In genomic region chr6:41892921-41893564, GRCh38 we compare ENCODE assay signal across 23 cellular contexts. TPM values are rescaled to one million over a fixed set of nuclear protein-coding genes. Genes with fewer than 3 reads are reported as not detected.
A peak's percentile ranks its signal among the peaks of the same experiment; 100 is the strongest.
DNase-seq lines count a peak whose midpoint lies in the region; ATAC-seq and TF ChIP-seq lines count a peak whose summit lies in the region.
"Had no signal": no experiment of that assay in that cellular context is flagged by ENCODE, and none has a peak within 500 bp of the region (broad histone marks: within the 10 kb centered on the region; RNA-seq: fewer than 3 reads in every experiment).

No MANE protein-coding gene starts in this region.

- H3K9me2 ChIP-seq in GM23338 (ENCODE audit: insufficient read depth) = no peaks in the 10 kb centered on the region
- H3K9me2 ChIP-seq in Loucy (replicated peaks; ENCODE audit: low read depth, low read length) = no peaks in the 10 kb centered on the region

- TF ChIP-seq CTCF in GM23338 (conservative IDR thresholded peaks at IDR 0.05; ENCODE audit: low read depth in 2 of 2) (no peak), Loucy (conservative IDR thresholded peaks at IDR 0.05; ENCODE audit: low read length) (no peak), osteocyte (IDR thresholded peaks at IDR 0.05) (no peak)

- H3K4me1 Mint-ChIP-seq in GM23338 (peaks cover 14% of the 10 kb centered on the region; the same call in 2 of the 3 replicates), osteocyte (ENCODE audit: unreplicated experiment) (peaks cover 9% of the 10 kb centered on the region)

- H3K4me3 Mint-ChIP-seq in GM23338 (no peak overlapping the region), osteocyte (ENCODE audit: unreplicated experiment) (no peak overlapping the region)
- H3K4me3 Mint-ChIP-seq: activated CD4-positive, alpha-beta T cell treated with anti-CD3 and anti-CD28 coated beads, Interleukin-2, amount 10 ng/mL, durations not matched to agents 7 days and 5 days; activated naive CD8-positive, alpha-beta T cell treated with anti-CD3 and anti-CD28 coated beads, Interleukin-2, amount 10 ng/mL, durations not matched to agents 7 days and 5 days; mesothelial cell of epicardium; natural killer cell treated with Interleukin-12 subunit alpha and Interleukin-12 subunit beta and Interleukin-15 and Interleukin-18, amount 100 ng/mL, for 72 hours had no signal

- H3K79me2 ChIP-seq in GM23338 (replicated peaks; ENCODE audit: insufficient read depth) (peaks cover 42% of the 10 kb centered on the region), Loucy (ENCODE audit: insufficient read depth, low read length) (peaks cover 55% of the 10 kb centered on the region)

- H3K27ac Mint-ChIP-seq in GM23338 (no peak overlapping the region), osteocyte (ENCODE audit: unreplicated experiment) (no peak overlapping the region)
- H3K27ac Mint-ChIP-seq: activated CD4-positive, alpha-beta T cell treated with anti-CD3 and anti-CD28 coated beads, Interleukin-2, amount 10 ng/mL, durations not matched to agents 7 days and 5 days; activated naive CD8-positive, alpha-beta T cell treated with anti-CD3 and anti-CD28 coated beads, Interleukin-2, amount 10 ng/mL, durations not matched to agents 7 days and 5 days; activated T-helper 2 cell treated with anti-CD3 and anti-CD28 coated beads, Interferon-gamma antibody, Interleukin-2, Interleukin-4, amounts not matched to agents 10 μg/mL and 5 μg/mL and 100 μg/mL, durations not matched to agents 14 hours and 24 hours and 36 hours; CD8-positive, alpha-beta memory T cell; mesothelial cell of epicardium; natural killer cell treated with Interleukin-12 subunit alpha and Interleukin-12 subunit beta and Interleukin-15 and Interleukin-18, amount 100 ng/mL, for 72 hours had no signal

- H2AFZ ChIP-seq in GM23338 = no peak overlapping the region
- H2AFZ ChIP-seq in Loucy (ENCODE audit: low read length) = no peak overlapping the region

- H3K36me3 Mint-ChIP-seq in GM23338 (ENCODE audit: low read depth) (no peaks in the 10 kb centered on the region), osteocyte (ENCODE audit: unreplicated experiment) (no peaks in the 10 kb centered on the region)
- H3K36me3 Mint-ChIP-seq: mesothelial cell of epicardium; natural killer cell treated with Interleukin-12 subunit alpha and Interleukin-12 subunit beta and Interleukin-15 and Interleukin-18, amount 100 ng/mL, for 72 hours had no signal

- H3K4me1 ChIP-seq in GM23338 (ENCODE audit: insufficient read depth) = peaks cover 26% of the 10 kb centered on the region
- H3K4me1 ChIP-seq in Loucy (ENCODE audit: insufficient read depth, low read length, poor library complexity, severe bottlenecking) = peaks cover 50% of the 10 kb centered on the region
- H3K4me1 ChIP-seq in ectodermal cell (ENCODE audit: control insufficient read depth, insufficient read depth, low read length) = no peaks in the 10 kb centered on the region

- H3K4me3 ChIP-seq in GM23338 = peak overlapping the region; percentile 58
- peak overlapping the region; percentile 78 for H3K4me3 ChIP-seq in Loucy (ENCODE audit: low read length, poor library complexity, severe bottlenecking)
- peak overlapping the region; percentile 64 for H3K4me3 ChIP-seq in ectodermal cell (ENCODE audit: insufficient read depth, low read depth, low read length)
- H3K4me3 ChIP-seq: esophagus squamous epithelium, left ventricle myocardium inferior, MG63, psoas muscle, tibial nerve had no signal

- WGBS in ectodermal cell, 2 experiments = 57 to 64% methylated on average over 4 of the region's 4 CpGs

- H3K9ac ChIP-seq in Loucy (ENCODE audit: low read depth, low read length, poor library complexity, severe bottlenecking) = peak overlapping the region; percentile 76

- peak overlapping the region; percentile 98 for H3K4me2 ChIP-seq in GM23338
- H3K4me2 ChIP-seq in Loucy (ENCODE audit: low read depth, low read length, poor library complexity, severe bottlenecking) = peak overlapping the region; percentile 94

- H3F3A ChIP-seq in GM23338 (replicated peaks; ENCODE audit: low read depth) = peaks cover 7% of the 10 kb centered on the region; the same call in 1 of the 2 replicates
- H3F3A ChIP-seq in Loucy (ENCODE audit: low read depth) = no peaks in the 10 kb centered on the region

- no peaks in the 10 kb centered on the region for H3K27me3 ChIP-seq in GM23338 (ENCODE audit: insufficient read depth)
- H3K27me3 ChIP-seq in Loucy (ENCODE audit: insufficient read depth, low read length, poor library complexity, severe bottlenecking) = no peaks in the 10 kb centered on the region
- H3K27me3 ChIP-seq in ectodermal cell (ENCODE audit: control insufficient read depth, insufficient read depth, low read length, poor library complexity, severe bottlenecking) = no peaks in the 10 kb centered on the region
- H3K27me3 ChIP-seq: esophagus squamous epithelium, MG63, tibial nerve had no signal

- H3K27me3 Mint-ChIP-seq in GM23338 (ENCODE audit: insufficient read depth, low read depth, poor library complexity) (no peaks in the 10 kb centered on the region), osteocyte (ENCODE audit: unreplicated experiment) (no peaks in the 10 kb centered on the region)
- H3K27me3 Mint-ChIP-seq: activated CD4-positive, alpha-beta T cell treated with anti-CD3 and anti-CD28 coated beads, Interleukin-2, amount 10 ng/mL, durations not matched to agents 7 days and 5 days; activated naive CD8-positive, alpha-beta T cell treated with anti-CD3 and anti-CD28 coated beads, Interleukin-2, amount 10 ng/mL, durations not matched to agents 7 days and 5 days; CD8-positive, alpha-beta memory T cell; natural killer cell treated with Interleukin-12 subunit alpha and Interleukin-12 subunit beta and Interleukin-15 and Interleukin-18, amount 100 ng/mL, for 72 hours had no signal

- H3K9me3 Mint-ChIP-seq in GM23338 = no peaks in the 10 kb centered on the region
- no peaks in the 10 kb centered on the region for H3K9me3 Mint-ChIP-seq in osteocyte (ENCODE audit: unreplicated experiment)
- H3K9me3 Mint-ChIP-seq: activated CD4-positive, alpha-beta T cell treated with anti-CD3 and anti-CD28 coated beads, Interleukin-2, amount 10 ng/mL, durations not matched to agents 7 days and 5 days; activated naive CD8-positive, alpha-beta T cell treated with anti-CD3 and anti-CD28 coated beads, Interleukin-2, amount 10 ng/mL, durations not matched to agents 7 days and 5 days; activated T-helper 2 cell treated with anti-CD3 and anti-CD28 coated beads, Interferon-gamma antibody, Interleukin-2, Interleukin-4, amounts not matched to agents 10 μg/mL and 5 μg/mL and 100 μg/mL, durations not matched to agents 14 hours and 24 hours and 36 hours; CD8-positive, alpha-beta memory T cell; mesothelial cell of epicardium; natural killer cell treated with Interleukin-12 subunit alpha and Interleukin-12 subunit beta and Interleukin-15 and Interleukin-18, amount 100 ng/mL, for 72 hours had no signal

- H3K27ac ChIP-seq in GM23338 (ENCODE audit: low read depth) = no peak overlapping the region
- no peak overlapping the region for H3K27ac ChIP-seq in ectodermal cell (ENCODE audit: insufficient read depth, low read depth, low read length, poor library complexity, severe bottlenecking)
- H3K27ac ChIP-seq: esophagus squamous epithelium, left ventricle myocardium inferior, psoas muscle had no signal

- H3K9me3 ChIP-seq in Loucy (ENCODE audit: insufficient read depth, low read depth, low read length) = no peaks in the 10 kb centered on the region
- no peaks in the 10 kb centered on the region for H3K9me3 ChIP-seq in ectodermal cell (ENCODE audit: control insufficient read depth, low read length)
- H3K9me3 ChIP-seq: esophagus squamous epithelium, left ventricle myocardium inferior, MG63, psoas muscle, tibial nerve had no signal

- no peak for ATAC-seq in GM23338
- no peak for ATAC-seq in SK-N-SH treated with all-trans-retinoic acid at 6 μM for 48 hours
- ATAC-seq: natural killer cell treated with Interleukin-12 subunit alpha and Interleukin-12 subunit beta and Interleukin-15 and Interleukin-18, amount 100 ng/mL, for 72 hours; psoas muscle had no signal

- DNase-seq in GM23338 (ENCODE audit: low spot score) = no peak
- peak; percentile 0 for DNase-seq in osteocyte (ENCODE audit: extremely low spot score, unreplicated experiment)
- DNase-seq in HPDE6-E6E7 (ENCODE audit: extremely low spot score) = no peak
- DNase-seq in activated CD8-positive, alpha-beta memory T cell treated with anti-CD3 and anti-CD28 coated beads, Interleukin-2, amount 50 U/mL, for 48 hours = no peak
- DNase-seq: activated CD4-positive, alpha-beta T cell treated with anti-CD3 and anti-CD28 coated beads, Interleukin-2, amount 10 ng/mL, durations not matched to agents 7 days and 5 days; activated naive CD8-positive, alpha-beta T cell treated with anti-CD3 and anti-CD28 coated beads, Interleukin-2, amount 10 ng/mL, durations not matched to agents 7 days and 5 days; CD8-positive, alpha-beta memory T cell; effector memory CD4-positive, alpha-beta T cell; esophagus squamous epithelium; left ventricle myocardium inferior; MG63; NCI-H187 treated with DMSO at 0.1 percent for 48 hours; NCI-H226; psoas muscle; stimulated activated CD4-positive, alpha-beta T cell treated with anti-CD3 and anti-CD28 coated beads, Interleukin-2, amount 100 ng/mL, for 24 hours; stimulated activated naive CD4-positive, alpha-beta T cell had no signal

- H3K36me3 ChIP-seq in GM23338 (ENCODE audit: insufficient read depth) (no peaks in the 10 kb centered on the region), Loucy (ENCODE audit: insufficient read depth, low read length) (no peaks in the 10 kb centered on the region), ectodermal cell (ENCODE audit: control insufficient read depth, insufficient read depth, low read length) (no peaks in the 10 kb centered on the region)
- H3K36me3 ChIP-seq: left ventricle myocardium inferior, MG63, tibial nerve had no signal

- no peaks in the 10 kb centered on the region for H4K20me1 ChIP-seq in GM23338 (replicated peaks; ENCODE audit: insufficient read depth)
- H4K20me1 ChIP-seq in Loucy (ENCODE audit: insufficient read depth, low read length, poor library complexity, severe bottlenecking) = peaks cover 9% of the 10 kb centered on the region

RNA-seq across cellular contexts. Expression of gene USP49, which starts 2.1 kb away (rescaled TPM):
- total RNA-seq in GM23338 (2014; rRNA removed; shearing (Covaris generic)) = 20.2 and 21.5 TPM in 2 replicates
- polyA plus RNA-seq in GM23338 (2016; fragmentation: Nextera tagmentation; extraction: Ambion mirVana) = 5.3 and 5.9 TPM in 2 replicates
- polyA plus RNA-seq in ectodermal cell (2013, experiment 1 of 4) = 54.8 TPM
- polyA plus RNA-seq in ectodermal cell (2013, experiment 2 of 4) = 75.4 TPM
- 33.9 TPM for polyA plus RNA-seq in ectodermal cell (2013, experiment 3 of 4)
- polyA plus RNA-seq in ectodermal cell (2013, experiment 4 of 4) = 42.3 TPM
- total RNA-seq in osteocyte = 5.2 and 5.4 TPM in 2 replicates

RNA-seq across cellular contexts. Expression of gene MED20, which starts 27.9 kb away (rescaled TPM):
- total RNA-seq in GM23338 (2014; rRNA removed; shearing (Covaris generic)) = 39.3 and 47.2 TPM in 2 replicates
- 18.1 and 20.1 TPM in 2 replicates for polyA plus RNA-seq in GM23338 (2016; fragmentation: Nextera tagmentation; extraction: Ambion mirVana)
- polyA plus RNA-seq in ectodermal cell (2013, experiment 1 of 4) = 37.6 TPM
- polyA plus RNA-seq in ectodermal cell (2013, experiment 2 of 4) = 36.0 TPM
- polyA plus RNA-seq in ectodermal cell (2013, experiment 3 of 4) = 28.5 TPM
- polyA plus RNA-seq in ectodermal cell (2013, experiment 4 of 4) = 28.1 TPM
- total RNA-seq in osteocyte = 24.3 and 30.0 TPM in 2 replicates

RNA-seq across cellular contexts. Expression of gene BYSL, which starts 28.3 kb away (rescaled TPM):
- total RNA-seq in GM23338 (2014; rRNA removed; shearing (Covaris generic)) = 32.7 and 33.7 TPM in 2 replicates
- 30.3 and 35.3 TPM in 2 replicates for polyA plus RNA-seq in GM23338 (2016; fragmentation: Nextera tagmentation; extraction: Ambion mirVana)
- 45.8 TPM for polyA plus RNA-seq in ectodermal cell (2013, experiment 1 of 4)
- polyA plus RNA-seq in ectodermal cell (2013, experiment 2 of 4) = 39.9 TPM
- polyA plus RNA-seq in ectodermal cell (2013, experiment 3 of 4) = 28.7 TPM
- 34.4 TPM for polyA plus RNA-seq in ectodermal cell (2013, experiment 4 of 4)
- 20.2 and 22.7 TPM in 2 replicates for total RNA-seq in osteocyte

RNA-seq across cellular contexts. Expression of gene CCND3, which starts 48.6 kb away (rescaled TPM):
- total RNA-seq in GM23338 (2014; rRNA removed; shearing (Covaris generic)) = 24.5 and 30.9 TPM in 2 replicates
- polyA plus RNA-seq in GM23338 (2016; fragmentation: Nextera tagmentation; extraction: Ambion mirVana) = 19.1 and 19.7 TPM in 2 replicates
- 14.6 TPM for polyA plus RNA-seq in ectodermal cell (2013, experiment 1 of 4)
- 11.2 TPM for polyA plus RNA-seq in ectodermal cell (2013, experiment 2 of 4)
- polyA plus RNA-seq in ectodermal cell (2013, experiment 3 of 4) = 11.7 TPM
- polyA plus RNA-seq in ectodermal cell (2013, experiment 4 of 4) = 11.9 TPM
- total RNA-seq in osteocyte = 82.7 and 91.2 TPM in 2 replicates
